Comparison of ENCODE assay signal across 26 cellular contexts in genomic region chr3:33729993-33730392, GRCh38. TPM values are rescaled to one million over a fixed set of nuclear protein-coding genes. Genes with fewer than 3 reads are reported as not detected.
DNase-seq lines count a peak whose midpoint lies in the region; ATAC-seq, FAIRE-seq and TF ChIP-seq lines count a peak whose summit lies in the region.
"Had no signal": no experiment of that assay in that cellular context is flagged by ENCODE, and none has a peak within 500 bp of the region (broad histone marks: within the 10 kb centered on the region; RNA-seq: fewer than 3 reads in every experiment).

No MANE protein-coding gene starts in this region.

- H3K4me3 ChIP-seq in left ventricle myocardium inferior = no peak overlapping the region
- H3K4me3 ChIP-seq: A549, stomach, uterus had no signal

- TF ChIP-seq POLR2A in GM12892 (IDR thresholded peaks at IDR 0.05; ENCODE audit: low read depth, low read length) = no peak

- H3K27ac ChIP-seq in 22Rv1 = peak overlapping the region; percentile 14; the same call in 1 of the 2 replicates
- no peak overlapping the region for H3K27ac ChIP-seq in left ventricle myocardium inferior (replicated peaks)
- H3K27ac ChIP-seq: A549, brain microvascular endothelial cell, foreskin keratinocyte, neutrophil, stomach, uterus had no signal

- H3K27me3 ChIP-seq in left ventricle myocardium inferior (ENCODE audit: low read depth) = no peaks in the 10 kb centered on the region
- H3K27me3 ChIP-seq: brain microvascular endothelial cell, foreskin keratinocyte, neutrophil, stomach, uterus had no signal

- ATAC-seq in GM19324 (IDR thresholded peaks at IDR 0.05; ENCODE audit: low FRiP score, unreplicated experiment) (peak; percentile 49), HG02759 (IDR thresholded peaks at IDR 0.05; ENCODE audit: unreplicated experiment) (peak; percentile 57), HG03565 (IDR thresholded peaks at IDR 0.05; ENCODE audit: unreplicated experiment) (peak; percentile 80)
- ATAC-seq: A549; activated T-cell treated with anti-CD3 and anti-CD28 coated beads, Interleukin-2, amount 50 U/mL, for 72 hours; foreskin keratinocyte; left colon; right cardiac atrium; Right ventricle myocardium inferior; WTC11 had no signal

- intact Hi-C loops in left ventricle myocardium inferior (cut with micrococcal nuclease) = no loop called here

- peaks cover 9% of the 10 kb centered on the region for H3K9me3 ChIP-seq in left ventricle myocardium inferior (replicated peaks)
- H3K9me3 ChIP-seq: neutrophil, uterus had no signal

- no peak for FAIRE-seq in GM12892 (lab: Jason Lieb, UNC)
- FAIRE-seq: A549 had no signal

- no peaks in the 10 kb centered on the region for H3K36me3 ChIP-seq in left ventricle myocardium inferior
- H3K36me3 ChIP-seq: brain microvascular endothelial cell, neutrophil, stomach, uterus had no signal

- H3K4me1 ChIP-seq in left ventricle myocardium inferior = no peaks in the 10 kb centered on the region
- H3K4me1 ChIP-seq: A549, foreskin keratinocyte, stomach, uterus had no signal

- DNase-seq in activated gamma-delta T cell treated with Interleukin-2 at 50 U/mL for 16 hours (no peak), GM12892 (ENCODE audit: insufficient read length) (no peak), left ventricle myocardium inferior (no peak), AG08396 (ENCODE audit: low spot score) (no peak)
- DNase-seq: activated naive CD8-positive, alpha-beta T cell treated with anti-CD3 and anti-CD28 coated beads, Interleukin-2, amount 10 ng/mL, durations not matched to agents 7 days and 5 days; activated T-cell treated with anti-CD3 and anti-CD28 coated beads, Interleukin-2, amount 50 U/mL, for 72 hours; brain microvascular endothelial cell; dermis blood vessel endothelial cell; DMS53; foreskin keratinocyte; left colon; NCI-H1694; NCI-H226; NK-92 treated with Interleukin-12 subunit alpha and Interleukin-12 subunit beta, amount 100 ng/mL, for 24 hours; right cardiac atrium; stomach; T-helper 1 cell; uterus had no signal

- TF ChIP-seq CTCF in 22Rv1 (IDR thresholded peaks at IDR 0.05) = no peak
- no peak for TF ChIP-seq CTCF in left ventricle myocardium inferior (IDR thresholded peaks at IDR 0.05; ENCODE audit: borderline replicate concordance)

RNA-seq across cellular contexts. Expression of gene CLASP2, which starts 11.9 kb away (rescaled TPM):
- 13.6 TPM for polyA plus RNA-seq in GM12892 (2012; ENCODE audit: missing spikeins)
- 75.0 TPM for total RNA-seq in left ventricle myocardium inferior
